Comparison of ENCODE assay signal across 10 cellular contexts in genomic region chr5:44774279-44774880, GRCh38. TPM values are rescaled to one million over a fixed set of nuclear protein-coding genes. Genes with fewer than 3 reads are reported as not detected.
DNase-seq lines count a peak whose midpoint lies in the region; ATAC-seq and TF ChIP-seq lines count a peak whose summit lies in the region.
"Had no signal": no experiment of that assay in that cellular context is flagged by ENCODE, and none has a peak within 500 bp of the region (broad histone marks: within the 10 kb centered on the region; RNA-seq: fewer than 3 reads in every experiment).

No MANE protein-coding gene starts in this region.

- H3K27ac ChIP-seq in gastrocnemius medialis = no peak overlapping the region
- H3K27ac ChIP-seq: SJCRH30 had no signal

- H3K27me3 ChIP-seq in gastrocnemius medialis = no peaks in the 10 kb centered on the region

- intact Hi-C loops in gastrocnemius medialis (cut with DNase I; ENCODE audit: low total_unique reads) = loop anchor here (1.0 to 10.0 kb wide), 2 partner anchors 238 to 1040 kb away; no protein-coding TSS in a partner anchor

- in situ Hi-C loops in gastrocnemius medialis (cut with MboI; ENCODE audit: low sequenced_read_pairs in 4 of 4) = loop anchor here in 1 of 4 donors (10.0 kb wide), 1 partner anchor 240 kb away; no protein-coding TSS in a partner anchor

- no peaks in the 10 kb centered on the region for H3K4me1 ChIP-seq in gastrocnemius medialis
- H3K4me1 ChIP-seq: SJCRH30 had no signal

- H3K9me3 ChIP-seq in gastrocnemius medialis = no peaks in the 10 kb centered on the region
- H3K9me3 ChIP-seq: SJCRH30 had no signal

- no peaks in the 10 kb centered on the region for H3K36me3 ChIP-seq in gastrocnemius medialis
- H3K36me3 ChIP-seq: SJCRH30 had no signal

- peak; percentile 2 for DNase-seq in COLO829 (ENCODE audit: low spot score)
- DNase-seq in SIG-M5 (lab: John Stamatoyannopoulos, UW) = peak; percentile 3
- peak; percentile 52 for DNase-seq in fibroblast of the conjunctiva (ENCODE audit: low read depth)
- no peak for DNase-seq in gastrocnemius medialis

- no peak for TF ChIP-seq POLR2A in gastrocnemius medialis (IDR thresholded peaks at IDR 0.05)

- ATAC-seq in GM19455 (IDR thresholded peaks at IDR 0.05; ENCODE audit: unreplicated experiment) (peak; percentile 79), gastrocnemius medialis (no peak), GM21381 (IDR thresholded peaks at IDR 0.05; ENCODE audit: unreplicated experiment) (no peak), GM19324 (IDR thresholded peaks at IDR 0.05; ENCODE audit: low FRiP score, unreplicated experiment) (no peak)
- ATAC-seq: naive thymus-derived CD8-positive, alpha-beta T cell had no signal

- peak; percentile 53 for TF ChIP-seq CTCF in LNCAP (IDR thresholded peaks at IDR 0.05)
- peak; percentile 12 to 56 (median 55) for TF ChIP-seq CTCF in gastrocnemius medialis (IDR thresholded peaks at IDR 0.05 in 4 of 5, conservative IDR thresholded peaks at IDR 0.05 in 1 of 5)

- no peak overlapping the region for H3K4me3 ChIP-seq in gastrocnemius medialis
- H3K4me3 ChIP-seq: SJCRH30 had no signal

RNA-seq across cellular contexts. Expression of gene MRPS30, which starts 34.4 kb away (rescaled TPM):
- 100 to 1,000 TPM in 3 of 4 donors, 10 to 100 TPM in 1; 95.2 to 141 (median 116) TPM for total RNA-seq in gastrocnemius medialis

Comparison
In these comparisons a context has a peak if more than half of its experiments do, and no peak if none do; other contexts are left out.
1. DNase-seq: peak in COLO829 (single experiment), SIG-M5 (single experiment) and fibroblast of the conjunctiva (single experiment); none in gastrocnemius medialis (0 of 2).